Comparison of ENCODE assay signal across 33 cellular contexts in the genomic region with DNA sequence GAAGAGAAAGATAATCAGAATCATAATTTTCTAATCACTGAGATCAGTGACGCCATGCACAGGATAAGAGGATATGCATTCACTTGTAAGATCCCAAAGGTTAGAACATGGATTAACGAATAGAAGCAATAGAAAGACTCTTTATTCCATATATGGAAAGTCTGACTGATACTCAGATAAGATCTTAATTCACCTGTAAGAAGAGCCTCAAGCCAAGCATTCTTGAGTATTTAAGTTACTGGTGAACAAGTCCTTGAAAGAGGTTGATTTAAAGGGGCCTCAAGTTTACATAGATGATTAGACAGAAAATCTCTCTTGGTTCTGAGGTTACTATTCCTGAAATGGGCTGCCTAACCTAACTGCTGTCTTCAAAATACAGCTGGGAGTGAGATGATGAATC.
"Had no signal": no experiment of that assay in that cellular context is flagged by ENCODE, and none has a peak within 500 bp of the region (broad histone marks: within the 10 kb centered on the region; RNA-seq: fewer than 3 reads in every experiment).

No MANE protein-coding gene starts in this region.

- H3K9me3 ChIP-seq: Peyer's patch, SJCRH30 had no signal

- ATAC-seq: activated CD8-positive, alpha-beta memory T cell treated with anti-CD3 and anti-CD28 coated beads, Interleukin-2, amount 10 ng/mL, durations not matched to agents 7 days and 5 days had no signal

- DNase-seq: activated CD4-positive, alpha-beta memory T cell treated with anti-CD3 and anti-CD28 coated beads, Interleukin-2, amount 10 ng/mL, durations not matched to agents 7 days and 5 days; activated CD4-positive, alpha-beta T cell treated with anti-CD3 and anti-CD28 coated beads for 1 hour; activated CD4-positive, alpha-beta T cell treated with anti-CD3 and anti-CD28 coated beads for 48 hours; activated CD4-positive, CD25-positive, alpha-beta regulatory T cell; activated CD8-positive, alpha-beta memory T cell treated with anti-CD3 and anti-CD28 coated beads for 24 hours; activated CD8-positive, alpha-beta memory T cell treated with anti-CD3 and anti-CD28 coated beads, Interleukin-2, amount 10 ng/mL, durations not matched to agents 7 days and 5 days; activated CD8-positive, alpha-beta memory T cell treated with anti-CD3 and anti-CD28 coated beads, Interleukin-2, amount 50 U/mL, for 48 hours; activated effector memory CD4-positive, alpha-beta T cell treated with Interleukin-2 at 50 U/mL for 16 hours; activated naive CD4-positive, alpha-beta T cell treated with anti-CD3 and anti-CD28 coated beads, Interleukin-2, amount 10 ng/mL, durations not matched to agents 7 days and 5 days; activated naive CD8-positive, alpha-beta T cell treated with anti-CD3 and anti-CD28 coated beads for 36 hours; activated T-cell treated with anti-CD3 and anti-CD28 coated beads, Interleukin-2, amount 50 U/mL, for 48 hours; amniotic stem cell; aorta; brain microvascular endothelial cell; central memory CD4-positive, alpha-beta T cell; Karpas-422; KBM-7; MM.1S; MV-4-11; NCI-H1092; NCI-H1436 treated with DMSO at 0.1 percent for 48 hours; NCI-H1694 treated with DMSO at 0.1 percent for 48 hours; NCI-H2029 treated with DMSO at 0.1 percent for 48 hours; NCI-H2107; NCI-H226; NCI-H524 treated with DMSO at 0.1 percent for 48 hours; Peyer's patch; SHP77; SJCRH30; T1000; WERI-Rb-1 had no signal

- H3K9me3 Mint-ChIP-seq: activated CD4-positive, alpha-beta memory T cell treated with anti-CD3 and anti-CD28 coated beads, Interleukin-2, amount 10 ng/mL, durations not matched to agents 7 days and 5 days; activated naive CD4-positive, alpha-beta T cell treated with anti-CD3 and anti-CD28 coated beads, Interleukin-2, amount 10 ng/mL, durations not matched to agents 7 days and 5 days; activated naive CD8-positive, alpha-beta T cell treated with anti-CD3 and anti-CD28 coated beads for 36 hours had no signal

- H3K36me3 Mint-ChIP-seq: activated CD8-positive, alpha-beta memory T cell treated with anti-CD3 and anti-CD28 coated beads, Interleukin-2, amount 10 ng/mL, durations not matched to agents 7 days and 5 days; activated naive CD4-positive, alpha-beta T cell treated with anti-CD3 and anti-CD28 coated beads, Interleukin-2, amount 10 ng/mL, durations not matched to agents 7 days and 5 days; activated naive CD8-positive, alpha-beta T cell treated with anti-CD3 and anti-CD28 coated beads for 36 hours had no signal

- H3K4me3 Mint-ChIP-seq: activated CD4-positive, alpha-beta memory T cell treated with anti-CD3 and anti-CD28 coated beads, Interleukin-2, amount 10 ng/mL, durations not matched to agents 7 days and 5 days; activated CD8-positive, alpha-beta memory T cell treated with anti-CD3 and anti-CD28 coated beads, Interleukin-2, amount 10 ng/mL, durations not matched to agents 7 days and 5 days; activated naive CD4-positive, alpha-beta T cell treated with anti-CD3 and anti-CD28 coated beads, Interleukin-2, amount 10 ng/mL, durations not matched to agents 7 days and 5 days; activated naive CD8-positive, alpha-beta T cell treated with anti-CD3 and anti-CD28 coated beads for 36 hours had no signal

- H3K27me3 ChIP-seq: brain microvascular endothelial cell, Peyer's patch, SJCRH30 had no signal

- H3K36me3 ChIP-seq: brain microvascular endothelial cell, Peyer's patch, WERI-Rb-1 had no signal

- H3K27ac ChIP-seq: brain microvascular endothelial cell, Peyer's patch, SJCRH30, SK-N-MC, WERI-Rb-1 had no signal

- FAIRE-seq: colon had no signal

- H3K4me1 ChIP-seq: Peyer's patch, SJCRH30 had no signal

- H3K4me3 ChIP-seq: Peyer's patch, SJCRH30, SK-N-MC had no signal

- H3K27ac Mint-ChIP-seq: activated CD4-positive, alpha-beta memory T cell treated with anti-CD3 and anti-CD28 coated beads, Interleukin-2, amount 10 ng/mL, durations not matched to agents 7 days and 5 days; activated CD8-positive, alpha-beta memory T cell treated with anti-CD3 and anti-CD28 coated beads, Interleukin-2, amount 10 ng/mL, durations not matched to agents 7 days and 5 days; activated naive CD4-positive, alpha-beta T cell treated with anti-CD3 and anti-CD28 coated beads, Interleukin-2, amount 10 ng/mL, durations not matched to agents 7 days and 5 days; activated naive CD8-positive, alpha-beta T cell treated with anti-CD3 and anti-CD28 coated beads for 36 hours had no signal

- H3K4me1 Mint-ChIP-seq: activated CD4-positive, alpha-beta memory T cell treated with anti-CD3 and anti-CD28 coated beads, Interleukin-2, amount 10 ng/mL, durations not matched to agents 7 days and 5 days; activated CD8-positive, alpha-beta memory T cell treated with anti-CD3 and anti-CD28 coated beads, Interleukin-2, amount 10 ng/mL, durations not matched to agents 7 days and 5 days; activated naive CD4-positive, alpha-beta T cell treated with anti-CD3 and anti-CD28 coated beads, Interleukin-2, amount 10 ng/mL, durations not matched to agents 7 days and 5 days; activated naive CD8-positive, alpha-beta T cell treated with anti-CD3 and anti-CD28 coated beads for 36 hours had no signal
